ENCODE assay signal across 23 cellular contexts in genomic region chr20:57867181-57867803, GRCh38.
"Had no signal": no experiment of that assay in that cellular context is flagged by ENCODE, and none has a peak within 500 bp of the region (broad histone marks: within the 10 kb centered on the region; RNA-seq: fewer than 3 reads in every experiment).

No MANE protein-coding gene starts in this region.

- H3K9me3 ChIP-seq: colonic mucosa had no signal

- H3K4me1 ChIP-seq: colonic mucosa had no signal

- ATAC-seq: activated CD8-positive, alpha-beta T cell treated with anti-CD3 and anti-CD28 coated beads, Interleukin-2, amount 10 ng/mL, durations not matched to agents 7 days and 5 days; left colon; stimulated activated naive CD8-positive, alpha-beta T cell treated with anti-CD3 and anti-CD28 coated beads, Interleukin-15, Interleukin-2, amounts not matched to agents 100 U/mL and 50 U/mL, for 24 hours; T-cell had no signal

- FAIRE-seq: astrocyte had no signal

- H3K4me3 ChIP-seq: colonic mucosa had no signal

- H3K36me3 ChIP-seq: colonic mucosa had no signal

- DNase-seq: activated CD4-positive, alpha-beta T cell treated with anti-CD3 and anti-CD28 coated beads, Interleukin-2, amount 10 ng/mL, durations not matched to agents 7 days and 5 days; activated CD4-positive, CD25-positive, alpha-beta regulatory T cell treated with anti-CD3 and anti-CD28 coated beads, Interleukin-2, amount 50 U/mL, for 72 hours; activated CD8-positive, alpha-beta T cell treated with anti-CD3 and anti-CD28 coated beads, Interleukin-2, amount 10 ng/mL, durations not matched to agents 7 days and 5 days; activated naive CD4-positive, alpha-beta T cell treated with Interleukin-2 at 50 U/mL for 16 hours; activated naive CD8-positive, alpha-beta T cell treated with anti-CD3 and anti-CD28 coated beads for 36 hours; activated T-cell treated with anti-CD3 and anti-CD28 coated beads, Interleukin-2, amount 50 U/mL, for 48 hours; colonic mucosa; endodermal cell; erythroblast; foreskin melanocyte; glutamatergic neuron; hippocampal formation; left colon; mesenchymal stem cell; nephron progenitor cell; nucleus accumbens; retina; stimulated activated CD4-positive, alpha-beta T cell treated with anti-CD3 and anti-CD28 coated beads, Interleukin-12 subunit alpha, Interleukin-12 subunit beta, amount 100 ng/mL, for 4 hours; stimulated activated CD4-positive, alpha-beta T cell treated with anti-CD3 and anti-CD28 coated beads, Interleukin-4, amount 100 ng/mL, for 4 hours; stimulated activated naive CD8-positive, alpha-beta T cell treated with anti-CD3 and anti-CD28 coated beads, Interleukin-15, Interleukin-2, amounts not matched to agents 100 U/mL and 50 U/mL, for 24 hours had no signal

- H3K27ac ChIP-seq: colonic mucosa, VCaP had no signal

- H3K27me3 ChIP-seq: colonic mucosa had no signal
